22 cellular contexts compared by ENCODE assay signal in genomic region chr3:112020653-112021052, GRCh38. TPM values are rescaled to one million over a fixed set of nuclear protein-coding genes. Genes with fewer than 3 reads are reported as not detected.
A peak's percentile ranks its signal among the peaks of the same experiment; 100 is the strongest.
DNase-seq lines count a peak whose midpoint lies in the region; ATAC-seq and TF ChIP-seq lines count a peak whose summit lies in the region.
"Had no signal": no experiment of that assay in that cellular context is flagged by ENCODE, and none has a peak within 500 bp of the region (broad histone marks: within the 10 kb centered on the region; RNA-seq: fewer than 3 reads in every experiment).

No MANE protein-coding gene starts in this region.

- no TSS peak for BruUV-seq in A673 (replicated peaks; lab: Mats Ljungman, UMichigan)

- CTCF ChIA-PET in A673 (lab: Charles Lee): no interaction called here

- WGBS in ectodermal cell, 2 experiments: 73% methylated on average over 1 of the region's 1 CpG; no CpG with 5 or more reads in 1 of the 2 experiments

- no peak overlapping the region for H3K4me3 ChIP-seq in A673 (ENCODE audit: low read depth, low read length, poor library complexity, severe bottlenecking)
- no peak overlapping the region for H3K4me3 ChIP-seq in ectodermal cell (ENCODE audit: insufficient read depth, low read depth, low read length)
- H3K4me3 ChIP-seq: A549 had no signal

- H3K27ac ChIP-seq in A673 (ENCODE audit: low read depth, low read length, poor library complexity, severe bottlenecking) (no peak overlapping the region), ectodermal cell (ENCODE audit: insufficient read depth, low read depth, low read length, poor library complexity, severe bottlenecking) (peak overlapping the region; percentile 67)
- H3K27ac ChIP-seq: A549, C4-2B had no signal

- no peaks in the 10 kb centered on the region for H3K4me1 Mint-ChIP-seq in nephron
- H3K4me1 Mint-ChIP-seq: IgD-negative memory B cell had no signal

- no peak overlapping the region for H3K4me3 Mint-ChIP-seq in nephron
- H3K4me3 Mint-ChIP-seq: IgD-negative memory B cell had no signal

- peaks cover 13% of the 10 kb centered on the region for H3K9me3 Mint-ChIP-seq in nephron

- TF ChIP-seq CTCF in A673 (conservative IDR thresholded peaks at IDR 0.05; ENCODE audit: low read depth, low read length) (no peak), nephron (IDR thresholded peaks at IDR 0.05; ENCODE audit: unreplicated experiment in 3 of 3) (no peak)

- intact Hi-C loops in A673 (cut with micrococcal nuclease; ENCODE audit: unreplicated experiment): no loop called here

- no peaks in the 10 kb centered on the region for H3K27me3 Mint-ChIP-seq in nephron (ENCODE audit: low read depth)

- DNase-seq in A673 (ENCODE audit: low spot score) (peak; percentile 66), NCI-H146 treated with DMSO at 0.1 percent for 48 hours (lab: John Stamatoyannopoulos, UW; ENCODE audit: unreplicated experiment) (peak; percentile 38), RPMI8226 (no peak), HUDEP-2 (lab: John Stamatoyannopoulos, UW; ENCODE audit: unreplicated experiment in 76 of 76) (no peak)
- DNase-seq: COR-L47, EL, Kasumi-1, MM.1S, NCI-H1092 treated with DMSO at 0.1 percent for 48 hours, NCI-H1694 treated with DMSO at 0.1 percent for 48 hours, NCI-H2107, NCI-H526 treated with DMSO at 0.1 percent for 48 hours, SIG-M5 had no signal

- H3K4me1 ChIP-seq in A673 (ENCODE audit: insufficient read depth, low read length, poor library complexity, severe bottlenecking) (peaks cover 5% of the 10 kb centered on the region), ectodermal cell (ENCODE audit: control insufficient read depth, insufficient read depth, low read length) (peaks cover 21% of the 10 kb centered on the region)
- H3K4me1 ChIP-seq: A549 had no signal

- no peaks in the 10 kb centered on the region for H3K36me3 ChIP-seq in A673 (ENCODE audit: insufficient read depth, low read length, poor library complexity, severe bottlenecking)
- no peaks in the 10 kb centered on the region for H3K36me3 ChIP-seq in ectodermal cell (ENCODE audit: control insufficient read depth, insufficient read depth, low read length)

- H3K27me3 ChIP-seq in A673 (replicated peaks; ENCODE audit: insufficient read depth, low read depth, low read length, poor library complexity): no peaks in the 10 kb centered on the region
- no peaks in the 10 kb centered on the region for H3K27me3 ChIP-seq in ectodermal cell (ENCODE audit: control insufficient read depth, insufficient read depth, low read length, poor library complexity, severe bottlenecking)

- no peaks in the 10 kb centered on the region for H3K9me3 ChIP-seq in A673 (ENCODE audit: low read depth, low read length, poor library complexity, severe bottlenecking)
- H3K9me3 ChIP-seq in ectodermal cell (ENCODE audit: control insufficient read depth, low read length): no peaks in the 10 kb centered on the region
- H3K9me3 ChIP-seq: A549 had no signal

- H3K36me3 Mint-ChIP-seq in nephron (ENCODE audit: low read depth): no peaks in the 10 kb centered on the region
- H3K36me3 Mint-ChIP-seq: IgD-negative memory B cell had no signal

- POLR2A ChIA-PET in A673 (lab: Charles Lee; ENCODE audit: low non-redundant PET): interaction anchor here (0.6 kb wide), 1 partner anchor 91 kb away, joined by 6 read pairs; no protein-coding TSS in a partner anchor

- no peak for ATAC-seq in HG02870 (IDR thresholded peaks at IDR 0.05; ENCODE audit: unreplicated experiment)
- ATAC-seq: A549 had no signal

- peak overlapping the region in 2 of 3 experiments; percentile 48 to 49 for H3K27ac Mint-ChIP-seq in nephron
- H3K27ac Mint-ChIP-seq: IgD-negative memory B cell had no signal

RNA-seq across cellular contexts. Expression of gene TMPRSS7, which starts 13.9 kb away (rescaled TPM):
- total RNA-seq in A673 (2021): not detected in 2 replicates
- polyA plus RNA-seq in ectodermal cell (2013, experiment 1 of 4): not detected
- not detected for polyA plus RNA-seq in ectodermal cell (2013, experiment 2 of 4)
- polyA plus RNA-seq in ectodermal cell (2013, experiment 3 of 4): not detected
- 0.12 TPM for polyA plus RNA-seq in ectodermal cell (2013, experiment 4 of 4)
- total RNA-seq: H1, OCI-LY7, RPMI7951 had no signal
- polyA plus RNA-seq: H1, IgD-negative memory B cell had no signal

RNA-seq across cellular contexts. Expression of gene TAGLN3, which starts 21.9 kb away (rescaled TPM):
- total RNA-seq in A673 (2021): 0.37 TPM in 1 of 2 replicates, not detected in the other
- polyA plus RNA-seq in ectodermal cell (2013, experiment 1 of 4): 47.4 TPM
- 43.2 TPM for polyA plus RNA-seq in ectodermal cell (2013, experiment 2 of 4)
- 55.4 TPM for polyA plus RNA-seq in ectodermal cell (2013, experiment 3 of 4)
- polyA plus RNA-seq in ectodermal cell (2013, experiment 4 of 4): 67.2 TPM
- total RNA-seq: OCI-LY7 had no signal
- polyA plus RNA-seq: A549, IgD-negative memory B cell had no signal

RNA-seq across cellular contexts. Expression of gene ABHD10, which starts 41.8 kb away (rescaled TPM):
- 39.7 and 40.7 TPM in 2 replicates for total RNA-seq in A673 (2021)
- polyA plus RNA-seq in ectodermal cell (2013, experiment 1 of 4): 36.4 TPM
- 36.2 TPM for polyA plus RNA-seq in ectodermal cell (2013, experiment 2 of 4)
- 36.2 TPM for polyA plus RNA-seq in ectodermal cell (2013, experiment 3 of 4)
- 40.0 TPM for polyA plus RNA-seq in ectodermal cell (2013, experiment 4 of 4)

Comparison
In these comparisons a context has a peak if more than half of its experiments do, and no peak if none do; other contexts are left out.
1. DNase-seq: peak in A673 (single experiment) and NCI-H146 treated with DMSO at 0.1 percent for 48 hours (single experiment); none in RPMI8226 (single experiment) and HUDEP-2 (0 of 76).